ENCODE assay signal across 8 cellular contexts in genomic region chr14:63853831-63854293, GRCh38. TPM values are rescaled to one million over a fixed set of nuclear protein-coding genes. Genes with fewer than 3 reads are reported as not detected.
DNase-seq lines count a peak whose midpoint lies in the region; ATAC-seq and TF ChIP-seq lines count a peak whose summit lies in the region.

No MANE protein-coding gene starts in this region.

- peak overlapping the region; percentile 67 to 77 for H3K27ac ChIP-seq in liver (ENCODE audit: low read depth in 1 of 2, low read length in 2 of 2)

- POLR2A ChIA-PET in activated CD4-positive, alpha-beta T cell treated with anti-CD3 and anti-CD28 coated beads for 36 hours (lab: Charles Lee) = interaction anchor here (2.6 kb wide), 1 partner anchor 10 kb away, joined by 11 read pairs; no protein-coding TSS in a partner anchor

- H3K4me1 Mint-ChIP-seq in activated CD4-positive, alpha-beta T cell treated with anti-CD3 and anti-CD28 coated beads for 36 hours = peaks cover 38% of the 10 kb centered on the region

- H3K9me3 Mint-ChIP-seq in activated CD4-positive, alpha-beta T cell treated with anti-CD3 and anti-CD28 coated beads for 36 hours (ENCODE audit: low read depth) = no peaks in the 10 kb centered on the region

- TF ChIP-seq CTCF in choroid plexus epithelial cell (conservative IDR thresholded peaks at IDR 0.05; ENCODE audit: low read depth, low read length) (peak; percentile 5), liver (IDR thresholded peaks at IDR 0.05; ENCODE audit: low read depth, low read length, missing input control) (no peak)

- peak overlapping the region; percentile 95 for H3K4me3 Mint-ChIP-seq in activated CD4-positive, alpha-beta T cell treated with anti-CD3 and anti-CD28 coated beads for 36 hours

- H3K36me3 Mint-ChIP-seq in activated CD4-positive, alpha-beta T cell treated with anti-CD3 and anti-CD28 coated beads for 36 hours (ENCODE audit: low read depth) = no peaks in the 10 kb centered on the region

- peak overlapping the region; percentile 70 for H3K4me3 ChIP-seq in H7 (ENCODE audit: insufficient read depth, low read depth, low read length)
- H3K4me3 ChIP-seq in choroid plexus epithelial cell (ENCODE audit: low read depth, low read length) = peak overlapping the region; percentile 67
- peak overlapping the region in 2 of 3 donors; percentile 65 to 98 for H3K4me3 ChIP-seq in liver (ENCODE audit: low read depth in 1 of 3, low read length in 3 of 3)

- peak overlapping the region; percentile 85 for H3K27ac Mint-ChIP-seq in activated CD4-positive, alpha-beta T cell treated with anti-CD3 and anti-CD28 coated beads for 36 hours

- H3K9me3 ChIP-seq in liver (ENCODE audit: control insufficient read depth in 4 of 4, low read length in 3 of 4) = no peaks in the 10 kb centered on the region

- peaks cover 0 to 13% (median 5%) of the 10 kb centered on the region in 4 donors for H3K4me1 ChIP-seq in liver (ENCODE audit: control insufficient read depth in 4 of 4, insufficient read depth in 4 of 4, low read length in 3 of 4)

- TF ChIP-seq RAD21 in liver (IDR thresholded peaks at IDR 0.05) = peak; percentile 23 to 31

- intact Hi-C loops in activated CD4-positive, alpha-beta T cell treated with anti-CD3 and anti-CD28 coated beads for 36 hours (cut with DNase I, micrococcal nuclease) = loop anchor here (1.0 to 10.0 kb wide), 13 partner anchors 10 to 648 kb away; partner anchors contain the start of genes MTHFD1 (in 1 of the 2), PPP2R5E (in 1 of the 2), SGPP1 (in 1 of the 2) and ZBTB1 (in 1 of the 2)

- peaks cover 8% of the 10 kb centered on the region; the same call in 1 of the 2 replicates for H3K27me3 ChIP-seq in H7 (ENCODE audit: control insufficient read depth, insufficient read depth, low read length)
- no peaks in the 10 kb centered on the region for H3K27me3 ChIP-seq in liver (ENCODE audit: control insufficient read depth in 4 of 4, insufficient read depth in 4 of 4, low read length in 3 of 4)

- DNase-seq in DMS 273 treated with DMSO at 0.1 percent for 48 hours (lab: John Stamatoyannopoulos, UW) (peak; percentile 71), H7 (peak; percentile 38), NCI-H1694 (lab: John Stamatoyannopoulos, UW) (peak; percentile 43), choroid plexus epithelial cell (ENCODE audit: low read depth) (peak; percentile 61), cortex of kidney (lab: John Stamatoyannopoulos, UW) (no peak)
- peak; percentile 65 for DNase-seq in activated CD4-positive, alpha-beta T cell treated with anti-CD3 and anti-CD28 coated beads for 36 hours
- DNase-seq in stimulated activated CD8-positive, alpha-beta memory T cell treated with anti-CD3 and anti-CD28 coated beads, Interleukin-12 subunit alpha, Interleukin-12 subunit beta, amount 100 ng/mL, for 1 hour (ENCODE audit: low read depth) = peak; percentile 38

- ATAC-seq in activated CD4-positive, alpha-beta T cell treated with anti-CD3 and anti-CD28 coated beads for 36 hours = peak; percentile 27

- no peaks in the 10 kb centered on the region for H3K36me3 ChIP-seq in H7 (replicated peaks; ENCODE audit: control insufficient read depth, insufficient read depth, low read length)
- no peaks in the 10 kb centered on the region for H3K36me3 ChIP-seq in liver (ENCODE audit: control insufficient read depth in 4 of 4, insufficient read depth in 3 of 4, low read depth in 1 of 4, low read length in 3 of 4)

- WGBS in liver = under 1% methylated on average over 18 of the region's 18 CpGs

- no peaks in the 10 kb centered on the region for H3K27me3 Mint-ChIP-seq in activated CD4-positive, alpha-beta T cell treated with anti-CD3 and anti-CD28 coated beads for 36 hours

- H3K9ac ChIP-seq in liver (ENCODE audit: low read depth in 1 of 2, low read length in 2 of 2) = peak overlapping the region; percentile 55 to 74

- CTCF ChIA-PET in activated CD4-positive, alpha-beta T cell treated with anti-CD3 and anti-CD28 coated beads for 36 hours (lab: Charles Lee) = interaction anchor here (0.6 to 2.2 kb wide), 5 partner anchors 10 to 460 kb away, joined by 3 to 12 read pairs (median 3); no protein-coding TSS in a partner anchor

TF ChIP-seq in liver, 16 proteins besides CTCF, POLR2A, EP300 and RAD21:
- no peak for TF ChIP-seq JUND (IDR thresholded peaks at IDR 0.05)
- TF ChIP-seq YY1 (IDR thresholded peaks at IDR 0.05) = peak; percentile 13

RNA-seq across cellular contexts. Expression of gene SYNE2, which starts 1.1 kb away (rescaled TPM):
- total RNA-seq in H7 (2014; rRNA removed; shearing (Covaris generic)) = 35.3 and 67.3 TPM in 2 replicates
- total RNA-seq in activated CD4-positive, alpha-beta T cell treated with anti-CD3 and anti-CD28 coated beads for 36 hours = 10 to 100 TPM; 18.4 to 21.8 TPM
- 10 to 100 TPM; 15.5 to 79.9 TPM for total RNA-seq in liver
- polyA plus RNA-seq in liver = 10 to 100 TPM; 12.0 to 23.5 TPM
